ENCODE assay signal across 8 cellular contexts in genomic region chr10:102230264-102230860, GRCh38. TPM values are rescaled to one million over a fixed set of nuclear protein-coding genes. Genes with fewer than 3 reads are reported as not detected.
A peak's percentile ranks its signal among the peaks of the same experiment; 100 is the strongest.
DNase-seq lines count a peak whose midpoint lies in the region; ATAC-seq and TF ChIP-seq lines count a peak whose summit lies in the region.

No MANE protein-coding gene starts in this region.

- H3K27me3 Mint-ChIP-seq in activated CD4-positive, alpha-beta memory T cell treated with anti-CD3 and anti-CD28 coated beads, Interleukin-2, amount 10 ng/mL, durations not matched to agents 7 days and 5 days = peaks cover 60% of the 10 kb centered on the region
- peaks cover 38% of the 10 kb centered on the region for H3K27me3 Mint-ChIP-seq in neural progenitor cell (ENCODE audit: insufficient read depth, low read depth)

- H3K9ac ChIP-seq in fibroblast of lung (ENCODE audit: insufficient read depth, low read length) (no peak overlapping the region), neural progenitor cell (no peak overlapping the region)

- CTCF ChIA-PET in activated CD4-positive, alpha-beta memory T cell treated with anti-CD3 and anti-CD28 coated beads, Interleukin-2, amount 10 ng/mL, durations not matched to agents 7 days and 5 days (lab: Charles Lee) = interaction anchor here (0.6 to 12.8 kb wide), 48 partner anchors 10 to 416 kb away, joined by 3 to 593 read pairs (median 8); partner anchors contain the start of genes ACTR1A, CUEDC2, FBXL15 and GBF1

- H3K27ac ChIP-seq in fibroblast of lung (ENCODE audit: insufficient read depth, low read length) (no peak overlapping the region), neural progenitor cell (no peak overlapping the region)

- H2AFZ ChIP-seq in fibroblast of lung (ENCODE audit: low read length) = no peak overlapping the region
- H2AFZ ChIP-seq in neural progenitor cell (replicated peaks) = peak overlapping the region; percentile 74

- no peak overlapping the region for H3K27ac Mint-ChIP-seq in activated CD4-positive, alpha-beta memory T cell treated with anti-CD3 and anti-CD28 coated beads, Interleukin-2, amount 10 ng/mL, durations not matched to agents 7 days and 5 days
- H3K27ac Mint-ChIP-seq in neural progenitor cell = no peak overlapping the region

- H4K20me1 ChIP-seq in fibroblast of lung (ENCODE audit: control insufficient read depth, extremely low read depth, insufficient read depth, low read length) = no peaks in the 10 kb centered on the region
- H4K20me1 ChIP-seq in neural progenitor cell (ENCODE audit: low read depth) = peaks cover 16% of the 10 kb centered on the region

- peaks cover 29% of the 10 kb centered on the region for H3K4me1 Mint-ChIP-seq in activated CD4-positive, alpha-beta memory T cell treated with anti-CD3 and anti-CD28 coated beads, Interleukin-2, amount 10 ng/mL, durations not matched to agents 7 days and 5 days
- H3K4me1 Mint-ChIP-seq in neural progenitor cell = peaks cover 28% of the 10 kb centered on the region

- peak overlapping the region; percentile 22 to 46 (median 35) for H3K4me3 ChIP-seq in fibroblast of lung (replicated peaks in 1 of 4; ENCODE audit: control extremely low read depth in 1 of 4, insufficient read depth in 1 of 4, low read depth in 3 of 4, low read length in 4 of 4)
- H3K4me3 ChIP-seq in neural progenitor cell = peak overlapping the region; percentile 54

- H3K36me3 ChIP-seq in fibroblast of lung (ENCODE audit: control insufficient read depth, insufficient read depth, low read length) (no peaks in the 10 kb centered on the region), neural progenitor cell (no peaks in the 10 kb centered on the region)

- no peaks in the 10 kb centered on the region for H3K36me3 Mint-ChIP-seq in activated CD4-positive, alpha-beta memory T cell treated with anti-CD3 and anti-CD28 coated beads, Interleukin-2, amount 10 ng/mL, durations not matched to agents 7 days and 5 days (ENCODE audit: low read depth)
- no peaks in the 10 kb centered on the region for H3K36me3 Mint-ChIP-seq in neural progenitor cell

- ATAC-seq in HG03108 (IDR thresholded peaks at IDR 0.05; ENCODE audit: unreplicated experiment) (no peak), HG02759 (IDR thresholded peaks at IDR 0.05; ENCODE audit: unreplicated experiment) (no peak), GM18517 (IDR thresholded peaks at IDR 0.05; ENCODE audit: unreplicated experiment) (no peak)

- POLR2A ChIA-PET in activated CD4-positive, alpha-beta memory T cell treated with anti-CD3 and anti-CD28 coated beads, Interleukin-2, amount 10 ng/mL, durations not matched to agents 7 days and 5 days (lab: Charles Lee) = interaction anchor here (0.7 to 4.3 kb wide), 15 partner anchors 15 to 354 kb away, joined by 3 to 39 read pairs (median 4); partner anchors contain the start of genes C10orf95, FBXL15, GBF1 and NFKB2

- DNase-seq in ELR (ENCODE audit: low read depth) = peak; percentile 78
- DNase-seq in NCI-H1694 (lab: John Stamatoyannopoulos, UW) = peak; percentile 27
- peak; percentile 28 for DNase-seq in activated CD4-positive, alpha-beta memory T cell treated with anti-CD3 and anti-CD28 coated beads, Interleukin-2, amount 10 ng/mL, durations not matched to agents 7 days and 5 days
- DNase-seq in fibroblast of lung (ENCODE audit: low read depth in 2 of 2) = peak; percentile 60 to 65
- DNase-seq in neural progenitor cell (ENCODE audit: low spot score) = peak; percentile 94

- H3K9me3 ChIP-seq in fibroblast of lung (ENCODE audit: control insufficient read depth, insufficient read depth, low read depth, low read length) = no peaks in the 10 kb centered on the region
- H3K9me3 ChIP-seq in neural progenitor cell (ENCODE audit: low read depth) = no peaks in the 10 kb centered on the region

- peaks cover 11% of the 10 kb centered on the region for H3K4me1 ChIP-seq in fibroblast of lung (ENCODE audit: control insufficient read depth, extremely low read depth, insufficient read depth, low read length)
- no peaks in the 10 kb centered on the region for H3K4me1 ChIP-seq in neural progenitor cell

- H3K79me2 ChIP-seq in fibroblast of lung (ENCODE audit: control insufficient read depth, insufficient read depth, low read length) (no peaks in the 10 kb centered on the region), neural progenitor cell (ENCODE audit: low read depth) (no peaks in the 10 kb centered on the region)

- peak overlapping the region; percentile 70 for H3K4me2 ChIP-seq in fibroblast of lung (ENCODE audit: extremely low read depth, insufficient read depth, low read length)
- peak overlapping the region; percentile 85 for H3K4me2 ChIP-seq in neural progenitor cell

- TF ChIP-seq CTCF in fibroblast of lung (conservative IDR thresholded peaks at IDR 0.05 in 1 of 2, IDR thresholded peaks at IDR 0.05 in 1 of 2; ENCODE audit: low read depth in 1 of 2, low read length in 2 of 2) (no peak), neural progenitor cell (IDR thresholded peaks at IDR 0.05) (no peak)

- H3F3A ChIP-seq in neural progenitor cell (ENCODE audit: low read depth) = peaks cover 21% of the 10 kb centered on the region

- H3K27me3 ChIP-seq in fibroblast of lung (ENCODE audit: control insufficient read depth, insufficient read depth, low read length) = peaks cover 37% of the 10 kb centered on the region
- peaks cover 100% of the 10 kb centered on the region for H3K27me3 ChIP-seq in neural progenitor cell

- no peaks in the 10 kb centered on the region for H3K9me3 Mint-ChIP-seq in activated CD4-positive, alpha-beta memory T cell treated with anti-CD3 and anti-CD28 coated beads, Interleukin-2, amount 10 ng/mL, durations not matched to agents 7 days and 5 days
- H3K9me3 Mint-ChIP-seq in neural progenitor cell = peaks cover 2% of the 10 kb centered on the region

- H3K4me3 Mint-ChIP-seq in activated CD4-positive, alpha-beta memory T cell treated with anti-CD3 and anti-CD28 coated beads, Interleukin-2, amount 10 ng/mL, durations not matched to agents 7 days and 5 days = peak overlapping the region; percentile 73
- H3K4me3 Mint-ChIP-seq in neural progenitor cell = peak overlapping the region; percentile 83

RNA-seq across cellular contexts. Expression of gene ELOVL3, which starts 4.3 kb away (rescaled TPM):
- total RNA-seq in activated CD4-positive, alpha-beta memory T cell treated with anti-CD3 and anti-CD28 coated beads, Interleukin-2, amount 10 ng/mL, durations not matched to agents 7 days and 5 days = not detected
- total RNA-seq in fibroblast of lung = 0.26 and 0.66 TPM in 2 replicates
- 0.24 and 0.27 TPM in 2 replicates for polyA plus RNA-seq in fibroblast of lung
- polyA plus RNA-seq in fibroblast of lung (2012) = 0.08 and 0.30 TPM in 2 replicates
- polyA minus RNA-seq in fibroblast of lung (ENCODE audit: low replicate concordance) = 3.0 TPM in 1 of 2 replicates, not detected in the other
- 0.40 TPM in 1 of 2 replicates, not detected in the other for total RNA-seq in neural progenitor cell (ENCODE audit: low replicate concordance)

RNA-seq across cellular contexts. Expression of gene PITX3, which starts 10.9 kb away (rescaled TPM):
- not detected for total RNA-seq in activated CD4-positive, alpha-beta memory T cell treated with anti-CD3 and anti-CD28 coated beads, Interleukin-2, amount 10 ng/mL, durations not matched to agents 7 days and 5 days
- total RNA-seq in fibroblast of lung = not detected in 2 replicates
- polyA plus RNA-seq in fibroblast of lung = not detected in 2 replicates
- polyA plus RNA-seq in fibroblast of lung (2012) = 0.10 TPM in 1 of 2 replicates, not detected in the other
- polyA minus RNA-seq in fibroblast of lung (ENCODE audit: low replicate concordance) = not detected in 2 replicates
- total RNA-seq in neural progenitor cell (ENCODE audit: low replicate concordance) = 0.46 TPM in 1 of 2 replicates, not detected in the other

RNA-seq across cellular contexts. Expression of gene GBF1, which starts 15.0 kb away (rescaled TPM):
- 10 to 100 TPM; 42.4 to 43.1 TPM for total RNA-seq in activated CD4-positive, alpha-beta memory T cell treated with anti-CD3 and anti-CD28 coated beads, Interleukin-2, amount 10 ng/mL, durations not matched to agents 7 days and 5 days
- total RNA-seq in fibroblast of lung = 14.4 and 24.6 TPM in 2 replicates
- polyA plus RNA-seq in fibroblast of lung = 24.1 and 31.6 TPM in 2 replicates
- polyA plus RNA-seq in fibroblast of lung (2012) = 38.5 and 42.9 TPM in 2 replicates
- polyA minus RNA-seq in fibroblast of lung (ENCODE audit: low replicate concordance) = 163 and 198 TPM in 2 replicates
- 23.5 and 37.9 TPM in 2 replicates for total RNA-seq in neural progenitor cell (ENCODE audit: low replicate concordance)

Comparison
In these comparisons a context has a peak if more than half of its experiments do, and no peak if none do; other contexts are left out.
1. DNase-seq: peak in every context shown above with its lines; median percentile 94 in neural progenitor cell; 78 in ELR; 62 in fibroblast of lung; 28 in activated CD4-positive, alpha-beta memory T cell treated with anti-CD3 and anti-CD28 coated beads, Interleukin-2, amount 10 ng/mL, durations not matched to agents 7 days and 5 days; 27 in NCI-H1694.